Comparison of ENCODE assay signal across 8 cellular contexts in genomic region chr2:105744091-105744908, GRCh38. TPM values are rescaled to one million over a fixed set of nuclear protein-coding genes. Genes with fewer than 3 reads are reported as not detected.
A peak's percentile ranks its signal among the peaks of the same experiment; 100 is the strongest.
DNase-seq lines count a peak whose midpoint lies in the region; ATAC-seq, FAIRE-seq and TF ChIP-seq lines count a peak whose summit lies in the region.

No MANE protein-coding gene starts in this region.

- H3K36me3 Mint-ChIP-seq in glutamatergic neuron (ENCODE audit: unreplicated experiment) (no peaks in the 10 kb centered on the region), osteocyte (ENCODE audit: unreplicated experiment) (peaks cover 3% of the 10 kb centered on the region)

- H3K4me3 Mint-ChIP-seq in glutamatergic neuron (ENCODE audit: unreplicated experiment): peak overlapping the region; percentile 89
- H3K4me3 Mint-ChIP-seq in osteocyte (ENCODE audit: unreplicated experiment): peak overlapping the region; percentile 80

- no peak for FAIRE-seq in RCC 7860 (lab: Jason Lieb, UNC)

- H3K9me3 Mint-ChIP-seq in glutamatergic neuron (ENCODE audit: unreplicated experiment): peaks cover 13% of the 10 kb centered on the region
- no peaks in the 10 kb centered on the region for H3K9me3 Mint-ChIP-seq in osteocyte (ENCODE audit: unreplicated experiment)

- peak; percentile 70 for ATAC-seq in GM19372 (IDR thresholded peaks at IDR 0.05; ENCODE audit: low read depth, unreplicated experiment)
- peak; percentile 64 for ATAC-seq in HG03442 (IDR thresholded peaks at IDR 0.05; ENCODE audit: unreplicated experiment)

- peak; percentile 44 for DNase-seq in COLO829 (ENCODE audit: low spot score)
- DNase-seq in RCC 7860 (ENCODE audit: low spot score): peak; percentile 8
- DNase-seq in activated naive CD4-positive, alpha-beta T cell treated with anti-CD3 and anti-CD28 coated beads, Interleukin-2, amount 50 U/mL, for 16 hours: peak; percentile 75
- peak; percentile 73 for DNase-seq in glutamatergic neuron
- no peak for DNase-seq in osteocyte (ENCODE audit: extremely low spot score, unreplicated experiment)
- DNase-seq in HPDE6-E6E7 (ENCODE audit: extremely low spot score): no peak

- no peak for TF ChIP-seq CTCF in glutamatergic neuron (IDR thresholded peaks at IDR 0.05; ENCODE audit: partially characterized antibody, unreplicated experiment)
- TF ChIP-seq CTCF in osteocyte (IDR thresholded peaks at IDR 0.05): no peak

- H3K4me1 Mint-ChIP-seq in glutamatergic neuron (ENCODE audit: low read depth, unreplicated experiment): peaks cover 34% of the 10 kb centered on the region
- H3K4me1 Mint-ChIP-seq in osteocyte (ENCODE audit: unreplicated experiment): peaks cover 39% of the 10 kb centered on the region

- peaks cover 10% of the 10 kb centered on the region for H3K27me3 Mint-ChIP-seq in glutamatergic neuron (ENCODE audit: unreplicated experiment)
- no peaks in the 10 kb centered on the region for H3K27me3 Mint-ChIP-seq in osteocyte (ENCODE audit: unreplicated experiment)

- peak overlapping the region; percentile 84 for H3K27ac Mint-ChIP-seq in glutamatergic neuron (ENCODE audit: unreplicated experiment)
- peak overlapping the region; percentile 87 for H3K27ac Mint-ChIP-seq in osteocyte (ENCODE audit: unreplicated experiment)

RNA-seq across cellular contexts. Expression of gene NCK2, which starts 0.4 kb away (rescaled TPM):
- total RNA-seq in glutamatergic neuron (ENCODE audit: unreplicated experiment): 82.4 TPM
- total RNA-seq in osteocyte: 39.5 and 45.4 TPM in 2 replicates

Comparison
In these comparisons a context has a peak if more than half of its experiments do, and no peak if none do; other contexts are left out.
1. DNase-seq: peak in COLO829 (single experiment), RCC 7860 (single experiment), activated naive CD4-positive, alpha-beta T cell treated with anti-CD3 and anti-CD28 coated beads, Interleukin-2, amount 50 U/mL, for 16 hours (single experiment) and glutamatergic neuron (single experiment); none in osteocyte (single experiment) and HPDE6-E6E7 (single experiment).